ENCODE assay signal across 14 cellular contexts in the genomic region with DNA sequence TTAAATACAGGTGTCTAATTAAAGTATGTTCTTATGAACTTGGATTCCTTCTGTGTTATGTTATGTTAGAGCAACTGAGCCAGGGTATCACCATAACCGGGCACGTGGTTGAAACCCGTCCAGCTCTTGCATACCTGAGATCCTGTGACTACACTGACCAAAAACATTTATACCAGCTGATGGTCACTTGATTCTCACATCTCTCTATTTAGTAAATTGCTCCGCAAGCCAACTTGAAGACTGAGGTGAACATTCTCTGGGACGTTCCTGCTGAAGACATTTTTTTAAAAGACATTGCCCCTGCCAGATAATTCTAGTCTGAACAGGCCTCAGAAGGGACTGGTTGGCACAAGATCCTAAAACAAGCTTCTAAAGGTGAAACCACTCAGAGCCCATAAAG.
DNase-seq lines count a peak whose midpoint lies in the region; ATAC-seq, FAIRE-seq and TF ChIP-seq lines count a peak whose summit lies in the region.
"Had no signal": no experiment of that assay in that cellular context is flagged by ENCODE, and none has a peak within 500 bp of the region (broad histone marks: within the 10 kb centered on the region; RNA-seq: fewer than 3 reads in every experiment).

No MANE protein-coding gene starts in this region.

- H3K27me3 Mint-ChIP-seq in activated naive CD4-positive, alpha-beta T cell treated with anti-CD3 and anti-CD28 coated beads, Interleukin-2, amount 50 U/mL, for 24 hours: no peaks in the 10 kb centered on the region
- H3K27me3 Mint-ChIP-seq: activated B cell treated with CpG ODN at 0.5 μM for 24 hours had no signal

- intact Hi-C loops in stomach (cut with DNase I; ENCODE audit: low total_unique reads): no loop called here

- peaks cover 26% of the 10 kb centered on the region for H3K4me1 Mint-ChIP-seq in activated naive CD4-positive, alpha-beta T cell treated with anti-CD3 and anti-CD28 coated beads, Interleukin-2, amount 50 U/mL, for 24 hours

- TF ChIP-seq POLR2A in stomach (IDR thresholded peaks at IDR 0.05): no peak

- WGBS in stomach, 5 donors: 45 to 70% (median 60%) methylated on average over 3 to 5 of the region's 5 CpGs

- H3K4me3 ChIP-seq in fibroblast of mammary gland (ENCODE audit: control insufficient read depth, low read depth, low read length): no peak overlapping the region
- H3K4me3 ChIP-seq in stomach: no peak overlapping the region
- H3K4me3 ChIP-seq: cardiac muscle cell, hepatocyte, MG63 had no signal

- FAIRE-seq in GM19239 (lab: Jason Lieb, UNC): no peak
- FAIRE-seq: D721Med had no signal

- H3K36me3 ChIP-seq in stomach: peaks cover 0 to 10% (median 3%) of the 10 kb centered on the region in 4 donors
- H3K36me3 ChIP-seq: cardiac muscle cell had no signal

- no peak for ATAC-seq in activated naive CD4-positive, alpha-beta T cell treated with anti-CD3 and anti-CD28 coated beads, Interleukin-2, amount 50 U/mL, for 72 hours
- peak; percentile 3 for ATAC-seq in SK-N-SH treated with all-trans-retinoic acid at 6 μM for 48 hours

- H3K27ac Mint-ChIP-seq in activated naive CD4-positive, alpha-beta T cell treated with anti-CD3 and anti-CD28 coated beads, Interleukin-2, amount 50 U/mL, for 24 hours: peak overlapping the region; percentile 2
- H3K27ac Mint-ChIP-seq in activated naive CD4-positive, alpha-beta T cell treated with anti-CD3 and anti-CD28 coated beads, Interleukin-2, amount 50 U/mL, for 72 hours: no peak overlapping the region
- H3K27ac Mint-ChIP-seq: activated B cell treated with CpG ODN at 0.5 μM for 24 hours had no signal

- no peak overlapping the region for H3K27ac ChIP-seq in stomach
- H3K27ac ChIP-seq: cardiac muscle cell, hepatocyte had no signal

- peaks cover 0 to 24% (median 9%) of the 10 kb centered on the region in 4 donors for H3K4me1 ChIP-seq in stomach

- H3K36me3 Mint-ChIP-seq in activated naive CD4-positive, alpha-beta T cell treated with anti-CD3 and anti-CD28 coated beads, Interleukin-2, amount 50 U/mL, for 24 hours: peaks cover 5% of the 10 kb centered on the region
- peaks cover 6 to 14% of the 10 kb centered on the region in 2 donors for H3K36me3 Mint-ChIP-seq in activated naive CD4-positive, alpha-beta T cell treated with anti-CD3 and anti-CD28 coated beads, Interleukin-2, amount 50 U/mL, for 72 hours

- no peaks in the 10 kb centered on the region for H3K9me3 Mint-ChIP-seq in activated naive CD4-positive, alpha-beta T cell treated with anti-CD3 and anti-CD28 coated beads, Interleukin-2, amount 50 U/mL, for 24 hours
- no peaks in the 10 kb centered on the region for H3K9me3 Mint-ChIP-seq in activated naive CD4-positive, alpha-beta T cell treated with anti-CD3 and anti-CD28 coated beads, Interleukin-2, amount 50 U/mL, for 72 hours
- H3K9me3 Mint-ChIP-seq: activated B cell treated with CpG ODN at 0.5 μM for 24 hours had no signal

- TF ChIP-seq CTCF in fibroblast of mammary gland (conservative IDR thresholded peaks at IDR 0.05; ENCODE audit: control insufficient read depth, insufficient read depth, low read depth, low read length) (no peak), stomach (IDR thresholded peaks at IDR 0.05) (no peak)

- no peaks in the 10 kb centered on the region for H3K27me3 ChIP-seq in stomach
- H3K27me3 ChIP-seq: cardiac muscle cell, hepatocyte, MG63 had no signal

- H3K9me3 ChIP-seq in stomach: no peaks in the 10 kb centered on the region
- H3K9me3 ChIP-seq: MG63 had no signal

- peak overlapping the region; percentile 30 for H3K4me3 Mint-ChIP-seq in activated naive CD4-positive, alpha-beta T cell treated with anti-CD3 and anti-CD28 coated beads, Interleukin-2, amount 50 U/mL, for 24 hours
- H3K4me3 Mint-ChIP-seq: activated B cell treated with CpG ODN at 0.5 μM for 24 hours had no signal

- no peak for TF ChIP-seq EP300 in stomach (IDR thresholded peaks at IDR 0.05)

- DNase-seq in activated naive CD4-positive, alpha-beta T cell treated with anti-CD3 and anti-CD28 coated beads, Interleukin-2, amount 50 U/mL, for 72 hours (ENCODE audit: low spot score in 2 of 2): no peak
- DNase-seq in fibroblast of mammary gland (ENCODE audit: low read depth) (peak; percentile 19), stomach (peak; percentile 35), GM19239 (ENCODE audit: insufficient read length, low spot score) (no peak), 8988T (no peak), hypothalamus (lab: John Stamatoyannopoulos, UW) (no peak)
- DNase-seq: activated B cell treated with CpG ODN at 0.5 μM for 24 hours; activated effector memory CD4-positive, alpha-beta T cell treated with anti-CD3 and anti-CD28 coated beads, Interleukin-2, amount 50 U/mL, for 16 hours; MG63 had no signal

TF ChIP-seq in SK-N-SH treated with all-trans-retinoic acid at 6 μM for 48 hours, 23 proteins besides CTCF, POLR2A, EP300 and RAD21:
- TF ChIP-seq, protein P1, sequence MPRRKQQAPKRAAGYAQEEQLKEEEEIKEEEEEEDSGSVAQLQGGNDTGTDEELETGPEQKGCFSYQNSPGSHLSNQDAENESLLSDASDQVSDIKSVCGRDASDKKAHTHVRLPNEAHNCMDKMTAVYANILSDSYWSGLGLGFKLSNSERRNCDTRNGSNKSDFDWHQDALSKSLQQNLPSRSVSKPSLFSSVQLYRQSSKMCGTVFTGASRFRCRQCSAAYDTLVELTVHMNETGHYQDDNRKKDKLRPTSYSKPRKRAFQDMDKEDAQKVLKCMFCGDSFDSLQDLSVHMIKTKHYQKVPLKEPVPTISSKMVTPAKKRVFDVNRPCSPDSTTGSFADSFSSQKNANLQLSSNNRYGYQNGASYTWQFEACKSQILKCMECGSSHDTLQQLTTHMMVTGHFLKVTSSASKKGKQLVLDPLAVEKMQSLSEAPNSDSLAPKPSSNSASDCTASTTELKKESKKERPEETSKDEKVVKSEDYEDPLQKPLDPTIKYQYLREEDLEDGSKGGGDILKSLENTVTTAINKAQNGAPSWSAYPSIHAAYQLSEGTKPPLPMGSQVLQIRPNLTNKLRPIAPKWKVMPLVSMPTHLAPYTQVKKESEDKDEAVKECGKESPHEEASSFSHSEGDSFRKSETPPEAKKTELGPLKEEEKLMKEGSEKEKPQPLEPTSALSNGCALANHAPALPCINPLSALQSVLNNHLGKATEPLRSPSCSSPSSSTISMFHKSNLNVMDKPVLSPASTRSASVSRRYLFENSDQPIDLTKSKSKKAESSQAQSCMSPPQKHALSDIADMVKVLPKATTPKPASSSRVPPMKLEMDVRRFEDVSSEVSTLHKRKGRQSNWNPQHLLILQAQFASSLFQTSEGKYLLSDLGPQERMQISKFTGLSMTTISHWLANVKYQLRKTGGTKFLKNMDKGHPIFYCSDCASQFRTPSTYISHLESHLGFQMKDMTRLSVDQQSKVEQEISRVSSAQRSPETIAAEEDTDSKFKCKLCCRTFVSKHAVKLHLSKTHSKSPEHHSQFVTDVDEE (CRISPR knock-in tag; IDR thresholded peaks at IDR 0.05): no peak
- no peak for TF ChIP-seq ESRRG (CRISPR knock-in tag; IDR thresholded peaks at IDR 0.05)
- no peak for TF ChIP-seq ZFP30 (CRISPR knock-in tag; IDR thresholded peaks at IDR 0.05)
- TF ChIP-seq ARNTL (CRISPR knock-in tag; IDR thresholded peaks at IDR 0.05; ENCODE audit: borderline replicate concordance, low read depth): no peak
- TF ChIP-seq ZC3H10 (CRISPR knock-in tag; IDR thresholded peaks at IDR 0.05): no peak
- no peak for TF ChIP-seq ZNF8 (CRISPR knock-in tag; IDR thresholded peaks at IDR 0.05)
- no peak for TF ChIP-seq GLIS3 (CRISPR knock-in tag; IDR thresholded peaks at IDR 0.05)
- TF ChIP-seq SNAI2 (CRISPR knock-in tag; IDR thresholded peaks at IDR 0.05): no peak
- no peak for TF ChIP-seq ZNF70 (CRISPR knock-in tag; IDR thresholded peaks at IDR 0.05)
- TF ChIP-seq, protein P2, sequence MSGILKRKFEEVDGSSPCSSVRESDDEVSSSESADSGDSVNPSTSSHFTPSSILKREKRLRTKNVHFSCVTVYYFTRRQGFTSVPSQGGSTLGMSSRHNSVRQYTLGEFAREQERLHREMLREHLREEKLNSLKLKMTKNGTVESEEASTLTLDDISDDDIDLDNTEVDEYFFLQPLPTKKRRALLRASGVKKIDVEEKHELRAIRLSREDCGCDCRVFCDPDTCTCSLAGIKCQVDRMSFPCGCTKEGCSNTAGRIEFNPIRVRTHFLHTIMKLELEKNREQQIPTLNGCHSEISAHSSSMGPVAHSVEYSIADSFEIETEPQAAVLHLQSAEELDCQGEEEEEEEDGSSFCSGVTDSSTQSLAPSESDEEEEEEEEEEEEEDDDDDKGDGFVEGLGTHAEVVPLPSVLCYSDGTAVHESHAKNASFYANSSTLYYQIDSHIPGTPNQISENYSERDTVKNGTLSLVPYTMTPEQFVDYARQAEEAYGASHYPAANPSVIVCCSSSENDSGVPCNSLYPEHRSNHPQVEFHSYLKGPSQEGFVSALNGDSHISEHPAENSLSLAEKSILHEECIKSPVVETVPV (CRISPR knock-in tag; IDR thresholded peaks at IDR 0.05): no peak
- TF ChIP-seq CSDC2 (CRISPR knock-in tag; IDR thresholded peaks at IDR 0.05): no peak
- TF ChIP-seq OSR1 (CRISPR knock-in tag; IDR thresholded peaks at IDR 0.05): no peak
- TF ChIP-seq, protein P3, sequence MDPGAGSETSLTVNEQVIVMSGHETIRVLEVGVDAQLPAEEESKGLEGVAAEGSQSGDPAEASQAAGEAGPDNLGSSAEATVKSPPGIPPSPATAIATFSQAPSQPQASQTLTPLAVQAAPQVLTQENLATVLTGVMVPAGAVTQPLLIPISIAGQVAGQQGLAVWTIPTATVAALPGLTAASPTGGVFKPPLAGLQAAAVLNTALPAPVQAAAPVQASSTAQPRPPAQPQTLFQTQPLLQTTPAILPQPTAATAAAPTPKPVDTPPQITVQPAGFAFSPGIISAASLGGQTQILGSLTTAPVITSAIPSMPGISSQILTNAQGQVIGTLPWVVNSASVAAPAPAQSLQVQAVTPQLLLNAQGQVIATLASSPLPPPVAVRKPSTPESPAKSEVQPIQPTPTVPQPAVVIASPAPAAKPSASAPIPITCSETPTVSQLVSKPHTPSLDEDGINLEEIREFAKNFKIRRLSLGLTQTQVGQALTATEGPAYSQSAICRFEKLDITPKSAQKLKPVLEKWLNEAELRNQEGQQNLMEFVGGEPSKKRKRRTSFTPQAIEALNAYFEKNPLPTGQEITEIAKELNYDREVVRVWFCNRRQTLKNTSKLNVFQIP (CRISPR knock-in tag; IDR thresholded peaks at IDR 0.05; ENCODE audit: borderline replicate concordance, low read depth): no peak
- TF ChIP-seq RARB (CRISPR knock-in tag; IDR thresholded peaks at IDR 0.05): no peak

Comparison
In these comparisons a context has a peak if more than half of its experiments do, and no peak if none do; other contexts are left out.
1. DNase-seq: peak in fibroblast of mammary gland (single experiment) and stomach (single experiment); none in activated naive CD4-positive, alpha-beta T cell treated with anti-CD3 and anti-CD28 coated beads, Interleukin-2, amount 50 U/mL, for 72 hours (0 of 2), GM19239 (single experiment), 8988T (single experiment) and hypothalamus (0 of 51).